Comparison of ENCODE assay signal across 18 cellular contexts in genomic region chr13:46964789-46965527, GRCh38.
DNase-seq lines count a peak whose midpoint lies in the region; TF ChIP-seq lines count a peak whose summit lies in the region.
"Had no signal": no experiment of that assay in that cellular context is flagged by ENCODE, and none has a peak within 500 bp of the region (broad histone marks: within the 10 kb centered on the region; RNA-seq: fewer than 3 reads in every experiment).

No MANE protein-coding gene starts in this region.

- no peaks in the 10 kb centered on the region for H3K9me3 ChIP-seq in suprapubic skin
- H3K9me3 ChIP-seq: tibial artery had no signal

- WGBS in suprapubic skin = 43% methylated on average over 2 of the region's 2 CpGs

- no peaks in the 10 kb centered on the region for H3K4me1 ChIP-seq in suprapubic skin
- H3K4me1 ChIP-seq: tibial artery had no signal

- H3K27ac ChIP-seq in suprapubic skin = peak overlapping the region; percentile 37
- H3K27ac ChIP-seq: 22Rv1, dorsolateral prefrontal cortex, tibial artery had no signal

- no peaks in the 10 kb centered on the region for H3K27me3 ChIP-seq in suprapubic skin
- H3K27me3 ChIP-seq: dorsolateral prefrontal cortex, tibial artery had no signal

- no peak for TF ChIP-seq CTCF in fibroblast of mammary gland (conservative IDR thresholded peaks at IDR 0.05; ENCODE audit: control insufficient read depth, insufficient read depth, low read depth, low read length)
- TF ChIP-seq CTCF in suprapubic skin (IDR thresholded peaks at IDR 0.05) = no peak

- no peaks in the 10 kb centered on the region for H3K36me3 ChIP-seq in suprapubic skin
- H3K36me3 ChIP-seq: tibial artery had no signal

- TF ChIP-seq POLR2A in suprapubic skin (IDR thresholded peaks at IDR 0.05) = no peak

- DNase-seq in NCI-H748 (lab: John Stamatoyannopoulos, UW; ENCODE audit: unreplicated experiment) = peak; percentile 33
- DNase-seq in NCI-H748 treated with DMSO at 0.1 percent for 48 hours (lab: John Stamatoyannopoulos, UW) = no peak
- peak; percentile 47 for DNase-seq in RKO (ENCODE audit: low spot score)
- DNase-seq in fibroblast of mammary gland (ENCODE audit: low read depth) = peak; percentile 98
- DNase-seq in suprapubic skin (ENCODE audit: low spot score in 2 of 2) = no peak
- no peak for DNase-seq in LoVo (ENCODE audit: low spot score)
- DNase-seq in iPS-NIHi11 (ENCODE audit: low spot score) = no peak
- DNase-seq in DMS79 treated with DMSO at 0.1 percent for 48 hours (lab: John Stamatoyannopoulos, UW) = no peak
- DNase-seq: activated gamma-delta T cell; aorta; CD8-positive, alpha-beta T cell; dorsolateral prefrontal cortex; hypothalamus; NCI-H1694; SIG-M5 had no signal

- no peak for TF ChIP-seq EP300 in suprapubic skin (IDR thresholded peaks at IDR 0.05)

- H3K4me3 ChIP-seq in fibroblast of mammary gland (ENCODE audit: control insufficient read depth, low read depth, low read length) (no peak overlapping the region), suprapubic skin (no peak overlapping the region)
- H3K4me3 ChIP-seq: dorsolateral prefrontal cortex, skin epidermis, tibial artery had no signal

Comparison
In these comparisons a context has a peak if more than half of its experiments do, and no peak if none do; other contexts are left out.
1. DNase-seq: peak in NCI-H748 (single experiment), RKO (single experiment) and fibroblast of mammary gland (single experiment); none in NCI-H748 treated with DMSO at 0.1 percent for 48 hours (single experiment), suprapubic skin (0 of 2), LoVo (single experiment), iPS-NIHi11 (single experiment) and DMS79 treated with DMSO at 0.1 percent for 48 hours (single experiment).